Comparison of ENCODE assay signal across 15 cellular contexts in genomic region chr4:1331591-1332353, GRCh38. TPM values are rescaled to one million over a fixed set of nuclear protein-coding genes. Genes with fewer than 3 reads are reported as not detected.
A peak's percentile ranks its signal among the peaks of the same experiment; 100 is the strongest.
DNase-seq lines count a peak whose midpoint lies in the region; ATAC-seq and TF ChIP-seq lines count a peak whose summit lies in the region.
"Had no signal": no experiment of that assay in that cellular context is flagged by ENCODE, and none has a peak within 500 bp of the region (broad histone marks: within the 10 kb centered on the region; RNA-seq: fewer than 3 reads in every experiment).

No MANE protein-coding gene starts in this region.

- 89 to 92% (median 90%) methylated on average over 18 to 21 of the region's 21 CpGs for WGBS in heart left ventricle, 4 donors

- no peak overlapping the region for H3K4me3 ChIP-seq in heart left ventricle
- H3K4me3 ChIP-seq: cardiac muscle cell had no signal

- H3K9me3 Mint-ChIP-seq in activated T-helper 17 cell treated with anti-CD3 and anti-CD28 coated beads, Interleukin-2, amount 50 U/mL, for 72 hours, result no peaks in the 10 kb centered on the region
- peaks cover 15% of the 10 kb centered on the region for H3K9me3 Mint-ChIP-seq in glutamatergic neuron (ENCODE audit: unreplicated experiment)
- peaks cover 9% of the 10 kb centered on the region for H3K9me3 Mint-ChIP-seq in stimulated activated effector memory CD8-positive, alpha-beta T cell treated with anti-CD3 and anti-CD28 coated beads, Interleukin-12 subunit alpha, Interleukin-12 subunit beta, amount 100 ng/mL, for 72 hours

- H3K36me3 ChIP-seq in heart left ventricle, result peaks cover 0 to 72% (median 67%) of the 10 kb centered on the region in 9 donors

- no peak for TF ChIP-seq CTCF in heart left ventricle (IDR thresholded peaks at IDR 0.05)
- TF ChIP-seq CTCF in glutamatergic neuron (IDR thresholded peaks at IDR 0.05; ENCODE audit: partially characterized antibody, unreplicated experiment), result no peak

- H3K36me3 Mint-ChIP-seq in activated T-helper 17 cell treated with anti-CD3 and anti-CD28 coated beads, Interleukin-2, amount 50 U/mL, for 72 hours (ENCODE audit: low read depth), result peaks cover 69% of the 10 kb centered on the region
- H3K36me3 Mint-ChIP-seq in glutamatergic neuron (ENCODE audit: unreplicated experiment), result peaks cover 6% of the 10 kb centered on the region
- peaks cover 85% of the 10 kb centered on the region for H3K36me3 Mint-ChIP-seq in stimulated activated effector memory CD8-positive, alpha-beta T cell treated with anti-CD3 and anti-CD28 coated beads, Interleukin-12 subunit alpha, Interleukin-12 subunit beta, amount 100 ng/mL, for 72 hours

- ATAC-seq in heart left ventricle, result no peak
- no peak for ATAC-seq in Right ventricle myocardium inferior
- ATAC-seq in activated T-helper 17 cell treated with anti-CD3 and anti-CD28 coated beads, Interleukin-2, amount 50 U/mL, for 72 hours (replicated peaks), result no peak
- ATAC-seq in stimulated activated effector memory CD8-positive, alpha-beta T cell treated with anti-CD3 and anti-CD28 coated beads, Interleukin-12 subunit alpha, Interleukin-12 subunit beta, amount 100 ng/mL, for 72 hours, result no peak
- ATAC-seq in HG03039 (IDR thresholded peaks at IDR 0.05; ENCODE audit: unreplicated experiment), result no peak

- TF ChIP-seq POLR2A in heart left ventricle (IDR thresholded peaks at IDR 0.05), result no peak

- H3K27me3 ChIP-seq in heart left ventricle, result no peaks in the 10 kb centered on the region
- H3K27me3 ChIP-seq: cardiac muscle cell had no signal

- H3K4me3 Mint-ChIP-seq in activated T-helper 17 cell treated with anti-CD3 and anti-CD28 coated beads, Interleukin-2, amount 50 U/mL, for 72 hours, result peak overlapping the region; percentile 63
- no peak overlapping the region for H3K4me3 Mint-ChIP-seq in glutamatergic neuron (ENCODE audit: unreplicated experiment)
- H3K4me3 Mint-ChIP-seq in stimulated activated effector memory CD8-positive, alpha-beta T cell treated with anti-CD3 and anti-CD28 coated beads, Interleukin-12 subunit alpha, Interleukin-12 subunit beta, amount 100 ng/mL, for 72 hours, result peak overlapping the region; percentile 59
- H3K4me3 Mint-ChIP-seq: mesothelial cell of epicardium had no signal

- H3K4me1 Mint-ChIP-seq in activated T-helper 17 cell treated with anti-CD3 and anti-CD28 coated beads, Interleukin-2, amount 50 U/mL, for 72 hours, result peaks cover 34% of the 10 kb centered on the region
- H3K4me1 Mint-ChIP-seq in glutamatergic neuron (ENCODE audit: low read depth, unreplicated experiment), result no peaks in the 10 kb centered on the region
- peaks cover 47% of the 10 kb centered on the region for H3K4me1 Mint-ChIP-seq in stimulated activated effector memory CD8-positive, alpha-beta T cell treated with anti-CD3 and anti-CD28 coated beads, Interleukin-12 subunit alpha, Interleukin-12 subunit beta, amount 100 ng/mL, for 72 hours
- H3K4me1 Mint-ChIP-seq: mesothelial cell of epicardium had no signal

- peak overlapping the region; percentile 48 for H3K27ac Mint-ChIP-seq in activated T-helper 17 cell treated with anti-CD3 and anti-CD28 coated beads, Interleukin-2, amount 50 U/mL, for 72 hours
- peak overlapping the region; percentile 48 for H3K27ac Mint-ChIP-seq in glutamatergic neuron (ENCODE audit: unreplicated experiment)
- H3K27ac Mint-ChIP-seq in stimulated activated effector memory CD8-positive, alpha-beta T cell treated with anti-CD3 and anti-CD28 coated beads, Interleukin-12 subunit alpha, Interleukin-12 subunit beta, amount 100 ng/mL, for 72 hours, result peak overlapping the region; percentile 92
- H3K27ac Mint-ChIP-seq: mesothelial cell of epicardium had no signal

- DNase-seq in heart left ventricle (peak in 3 of 5 donors; percentile 19 to 44 (median 21)), Right ventricle myocardium inferior (ENCODE audit: missing footprints) (no peak), glutamatergic neuron (no peak), NCI-H345 (lab: John Stamatoyannopoulos, UW) (no peak), NCI-H226 (no peak)
- DNase-seq in stimulated activated effector memory CD8-positive, alpha-beta T cell treated with anti-CD3 and anti-CD28 coated beads, Interleukin-12 subunit alpha, Interleukin-12 subunit beta, amount 100 ng/mL, for 72 hours (ENCODE audit: low spot score in 2 of 2), result no peak
- DNase-seq: activated CD4-positive, alpha-beta T cell treated with anti-CD3 and anti-CD28 coated beads for 1 hour; Caco-2; EL; NCI-H1436 treated with DMSO at 0.1 percent for 48 hours; SHP77 had no signal

- H3K9me3 ChIP-seq in heart left ventricle, result no peaks in the 10 kb centered on the region
- H3K9me3 ChIP-seq: Caco-2 had no signal

- peaks cover 0 to 7% (median 0%) of the 10 kb centered on the region in 12 donors for H3K4me1 ChIP-seq in heart left ventricle
- H3K4me1 ChIP-seq: Caco-2 had no signal

- no peak overlapping the region for H3K27ac ChIP-seq in heart left ventricle
- H3K27ac ChIP-seq: cardiac muscle cell had no signal

- H3K27me3 Mint-ChIP-seq in activated T-helper 17 cell treated with anti-CD3 and anti-CD28 coated beads, Interleukin-2, amount 50 U/mL, for 72 hours, result no peaks in the 10 kb centered on the region
- H3K27me3 Mint-ChIP-seq in glutamatergic neuron (ENCODE audit: unreplicated experiment), result peaks cover 8% of the 10 kb centered on the region

- intact Hi-C loops in heart left ventricle (cut with DNase I), result no loop called here
- intact Hi-C loops in Right ventricle myocardium inferior (cut with DNase I), result no loop called here

RNA-seq across cellular contexts. Expression of gene UVSSA, which starts 15.2 kb away (rescaled TPM):
- total RNA-seq in heart left ventricle (10 to 100 TPM in 2 of 9 donors, 1 to 10 TPM in 7; 5.0 to 14.2 (median 6.7) TPM), Right ventricle myocardium inferior (6.5 TPM), glutamatergic neuron (ENCODE audit: unreplicated experiment) (33.9 TPM)
- polyA plus RNA-seq in heart left ventricle, result 1 to 10 TPM; 4.7 to 6.6 TPM
- 10 to 100 TPM; 15.8 to 22.3 TPM for total RNA-seq in activated T-helper 17 cell treated with anti-CD3 and anti-CD28 coated beads, Interleukin-2, amount 50 U/mL, for 72 hours

RNA-seq across cellular contexts. Expression of gene MAEA, which starts 42.1 kb away (rescaled TPM):
- total RNA-seq in heart left ventricle (10 to 100 TPM; 41.5 to 57.2 (median 45.1) TPM), Right ventricle myocardium inferior (50.4 TPM), glutamatergic neuron (ENCODE audit: unreplicated experiment) (77.2 TPM)
- polyA plus RNA-seq in heart left ventricle, result 10 to 100 TPM; 38.1 to 56.9 TPM
- total RNA-seq in activated T-helper 17 cell treated with anti-CD3 and anti-CD28 coated beads, Interleukin-2, amount 50 U/mL, for 72 hours, result 10 to 100 TPM; 61.4 to 62.8 TPM

Comparison
In these comparisons a context has a peak if more than half of its experiments do, and no peak if none do; other contexts are left out.
1. DNase-seq: peak in heart left ventricle (3 of 5); none in Right ventricle myocardium inferior (single experiment), glutamatergic neuron (single experiment), stimulated activated effector memory CD8-positive, alpha-beta T cell treated with anti-CD3 and anti-CD28 coated beads, Interleukin-12 subunit alpha, Interleukin-12 subunit beta, amount 100 ng/mL, for 72 hours (0 of 2), NCI-H345 (single experiment) and NCI-H226 (single experiment).
2. Peak in every context shown above with its lines, with median percentiles within 50 percentile points of each other: H3K27ac Mint-ChIP-seq.